ENCODE assay signal across 24 cellular contexts in the genomic region with DNA sequence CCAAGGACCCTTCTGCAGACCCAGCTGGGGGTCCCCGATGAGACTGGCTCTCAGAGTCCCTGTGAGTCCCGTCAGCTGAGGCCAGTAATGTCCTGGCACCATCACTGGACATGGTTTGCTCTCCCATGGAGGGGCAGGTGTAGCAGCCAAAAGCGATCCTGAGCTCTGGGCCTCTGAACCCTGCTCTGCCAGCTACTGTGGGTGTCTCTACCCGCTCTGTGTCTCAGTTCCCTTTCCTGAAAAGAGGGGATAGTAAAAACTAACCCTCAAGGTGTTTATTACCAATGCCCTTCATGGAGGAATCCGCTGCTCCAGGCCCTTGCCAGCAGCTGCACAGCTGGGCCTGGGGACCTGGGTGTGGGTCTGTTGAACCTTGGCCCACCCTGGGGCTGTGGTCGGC. TPM values are rescaled to one million over a fixed set of nuclear protein-coding genes. Genes with fewer than 3 reads are reported as not detected.
DNase-seq lines count a peak whose midpoint lies in the region; ATAC-seq, FAIRE-seq and TF ChIP-seq lines count a peak whose summit lies in the region.
"Had no signal": no experiment of that assay in that cellular context is flagged by ENCODE, and none has a peak within 500 bp of the region (broad histone marks: within the 10 kb centered on the region; RNA-seq: fewer than 3 reads in every experiment).

No MANE protein-coding gene starts in this region.

- H3K9me3 ChIP-seq in GM12878 (replicated peaks; ENCODE audit: control insufficient read depth, insufficient read depth, low read length) (no peaks in the 10 kb centered on the region), osteoblast (ENCODE audit: low read depth, low read length) (no peaks in the 10 kb centered on the region)
- H3K9me3 ChIP-seq: BLaER1, SJSA1 had no signal

- H3K79me2 ChIP-seq in GM12878 (ENCODE audit: control insufficient read depth, insufficient read depth, low read length), result no peaks in the 10 kb centered on the region
- peaks cover 22% of the 10 kb centered on the region for H3K79me2 ChIP-seq in osteoblast (ENCODE audit: insufficient read depth, low read length)

- CTCF ChIA-PET in GM12878 (lab: Yijun Ruan, JAX), result no interaction called here

- TF ChIP-seq CTCF in GM12878 (IDR thresholded peaks at IDR 0.05 in 2 of 3, conservative IDR thresholded peaks at IDR 0.05 in 1 of 3; ENCODE audit: control insufficient read depth in 2 of 3, extremely low read depth in 1 of 3, insufficient read depth in 1 of 3, low read depth in 3 of 3, low read length in 3 of 3) (no peak), osteoblast (IDR thresholded peaks at IDR 0.05; ENCODE audit: extremely low read depth, low read depth, low read length) (no peak)

- intact Hi-C loops in GM12878 (cut with micrococcal nuclease; ENCODE audit: unreplicated experiment), result no loop called here

- no peak for TF ChIP-seq EP300 in GM12878 (IDR thresholded peaks at IDR 0.05; ENCODE audit: borderline replicate concordance in 1 of 2, control insufficient read depth in 1 of 2, low read depth in 2 of 2, low read length in 2 of 2)

- no peak overlapping the region for H3K4me2 ChIP-seq in GM12878 (ENCODE audit: control insufficient read depth, insufficient read depth)
- no peak overlapping the region for H3K4me2 ChIP-seq in osteoblast (ENCODE audit: insufficient read depth, low read length)
- H3K4me2 ChIP-seq: PC-9 had no signal

- H3K9ac ChIP-seq in GM12878 (ENCODE audit: control insufficient read depth, insufficient read depth, low read length), result no peak overlapping the region
- H3K9ac ChIP-seq: BLaER1 had no signal

- 24% methylated on average over 6 of the region's 6 CpGs for WGBS in GM12878 (ENCODE audit: insufficient coverage, insufficient replicate concordance, low lambda C conversion rate, missing lambda C conversion rate)

- BruUV-seq in GM12878 (replicated peaks; lab: Mats Ljungman, UMichigan), result no TSS peak

- peak; percentile 63 for ATAC-seq in GM12878

- H2AFZ ChIP-seq in GM12878 (ENCODE audit: control insufficient read depth, low read depth, low read length) (no peak overlapping the region), osteoblast (ENCODE audit: low read length) (no peak overlapping the region)
- H2AFZ ChIP-seq: PC-9 had no signal

- TF ChIP-seq POLR2A in GM12891 (IDR thresholded peaks at IDR 0.05; ENCODE audit: low read depth, low read length), result no peak
- TF ChIP-seq POLR2A in GM12878 (IDR thresholded peaks at IDR 0.05; ENCODE audit: low read depth, low read length), result no peak

- H3K27me3 ChIP-seq in GM12878 (replicated peaks in 1 of 2; ENCODE audit: control insufficient read depth in 2 of 2, insufficient read depth in 2 of 2, low read length in 1 of 2) (no peaks in the 10 kb centered on the region; a peak in 1 of 4 replicates), osteoblast (ENCODE audit: insufficient read depth, low read length) (no peaks in the 10 kb centered on the region)
- H3K27me3 ChIP-seq: BLaER1, SJSA1 had no signal

- no peaks in the 10 kb centered on the region for H3K36me3 ChIP-seq in GM12878 (ENCODE audit: control insufficient read depth in 2 of 2, insufficient read depth in 2 of 2, low read length in 1 of 2)
- peaks cover 49% of the 10 kb centered on the region for H3K36me3 ChIP-seq in osteoblast (ENCODE audit: insufficient read depth, low read length)

- FAIRE-seq in GM12891 (lab: Jason Lieb, UNC), result no peak
- FAIRE-seq in GM12878 (lab: Jason Lieb, UNC), result no peak
- FAIRE-seq: A204.1, GM12892, GM19239 had no signal

- H3K4me1 ChIP-seq in GM12878 (ENCODE audit: control insufficient read depth, insufficient read depth, low read length) (no peaks in the 10 kb centered on the region), osteoblast (ENCODE audit: insufficient read depth, low read length) (no peaks in the 10 kb centered on the region)
- H3K4me1 ChIP-seq: SJSA1 had no signal

- no peak overlapping the region for H3K27ac ChIP-seq in GM12878 (ENCODE audit: control insufficient read depth, insufficient read depth)
- no peak overlapping the region for H3K27ac ChIP-seq in osteoblast (ENCODE audit: low read depth, low read length)
- H3K27ac ChIP-seq: BLaER1, PC-9, SJSA1 had no signal

- H3K4me3 ChIP-seq in GM12878, result no peak overlapping the region
- H3K4me3 ChIP-seq in osteoblast (ENCODE audit: insufficient read depth, low read length), result no peak overlapping the region
- H3K4me3 ChIP-seq: BLaER1, PC-9, SJSA1 had no signal

- POLR2A ChIA-PET in GM12878 (lab: Charles Lee), result no interaction called here

- TF ChIP-seq RAD21 in GM12878 (IDR thresholded peaks at IDR 0.05; ENCODE audit: insufficient read depth, low read depth, low read length), result no peak

- DNase-seq in GM12891 (ENCODE audit: insufficient read length, low spot score) (no peak), GM12878 (ENCODE audit: low read depth, low spot score) (no peak), osteoblast (ENCODE audit: insufficient read length, low spot score, missing footprints) (peak; percentile 44), HuH-7 (ENCODE audit: low spot score) (no peak)
- no peak for DNase-seq in stimulated activated CD4-positive, alpha-beta T cell treated with anti-CD3 and anti-CD28 coated beads, Interleukin-4, amount 100 ng/mL, for 24 hours
- DNase-seq: CD4-positive, CD25-positive, alpha-beta regulatory T cell; DMS153; DND-41; IMR-90; NCI-H1048; NCI-H1417; NCI-H1694; NCI-H2029 treated with DMSO at 0.1 percent for 48 hours; NCI-H446 treated with DMSO at 0.1 percent for 48 hours; NCI-H526; NCI-H82; NK-92 treated with Interleukin-12 subunit alpha and Interleukin-12 subunit beta, amount 100 ng/mL, for 24 hours; PC-9; Right ventricle myocardium superior had no signal

- H4K20me1 ChIP-seq in GM12878 (ENCODE audit: control insufficient read depth, insufficient read depth) (no peaks in the 10 kb centered on the region), osteoblast (ENCODE audit: insufficient read depth, low read length) (peaks cover 60% of the 10 kb centered on the region)

- RAD21 ChIA-PET in GM12878 (lab: Charles Lee; ENCODE audit: unreplicated experiment), result no interaction called here

- in situ Hi-C loops in GM12878 (cut with MboI), result no loop called here

- SMC1A ChIA-PET in GM12878 (lab: Charles Lee; ENCODE audit: uncharacterized antibody, unreplicated experiment), result no interaction called here

RNA-seq across cellular contexts. Expression of a gene that starts 8.8 kb away (rescaled TPM):
- polyA plus RNA-seq in GM12891 (2012; ENCODE audit: low read depth, missing spikeins), result 1.6 TPM
- total RNA-seq in GM12878 (2013; cell fraction: nucleolus; rRNA removed), result 1.7 TPM in 1 of 2 replicates, not detected in the other
- total RNA-seq in GM12878 (2014; rRNA removed) (1.3 and 1.6 TPM in 2 replicates), GM12878 (2014; rRNA removed; fragmentation: Illumina TruSeq; extraction: Trizol) (0.49 and 0.69 TPM in 2 replicates), GM12878 (2021) (1.6 and 2.3 TPM in 2 replicates), osteoblast (166 and 239 TPM in 2 replicates)
- polyA plus RNA-seq in GM12878 (2011; ENCODE audit: low read depth), result 0.29 TPM
- polyA plus RNA-seq in GM12878 (2011; rRNA removed) (0.19 and 0.58 TPM in 2 replicates), GM12878 (2014; fragmentation: Illumina TruSeq; extraction: Trizol) (0.32 TPM in 1 of 2 replicates, not detected in the other), GM12878 (2014; fragmentation: Nextera tagmentation; extraction: Ambion mirVana) (under 1 TPM in 1 of 2 experiments, not detected in 1; 0.09 TPM), GM12878 (2014; rRNA removed) (0.50 and 0.86 TPM in 2 replicates), GM12878 (2016; fragmentation: Nextera tagmentation; extraction: Ambion mirVana) (1 to 10 TPM; 1.3 to 2.5 TPM)
- polyA plus RNA-seq in GM12878 (2011; cell fraction: cytosol; rRNA removed), result 0.52 and 1.0 TPM in 2 replicates
- 1.8 TPM in 2 replicates for polyA plus RNA-seq in GM12878 (2011; cell fraction: nucleus; rRNA removed)
- 1.0 and 1.3 TPM in 2 replicates for polyA plus RNA-seq in GM12878 (2012)
- 0.51 and 1.4 TPM in 2 replicates for polyA minus RNA-seq in GM12878 (2011; rRNA and poly(A)+ RNA removed)
- polyA minus RNA-seq in GM12878 (2011; cell fraction: cytosol; rRNA and poly(A)+ RNA removed), result 0.67 TPM in 1 of 2 replicates, not detected in the other
- polyA minus RNA-seq in GM12878 (2011; cell fraction: nucleus; rRNA and poly(A)+ RNA removed), result 0.60 TPM in 1 of 2 replicates, not detected in the other

RNA-seq across cellular contexts. Expression of a gene that starts 13.3 kb away (rescaled TPM):
- 0.67 TPM for polyA plus RNA-seq in GM12891 (2012; ENCODE audit: low read depth, missing spikeins)
- total RNA-seq in GM12878 (2013; cell fraction: nucleolus; rRNA removed), result 8.0 and 12.8 TPM in 2 replicates
- total RNA-seq in GM12878 (2014; rRNA removed) (0.60 and 0.62 TPM in 2 replicates), GM12878 (2014; rRNA removed; fragmentation: Illumina TruSeq; extraction: Trizol) (0.28 and 0.40 TPM in 2 replicates), GM12878 (2021) (0.72 and 1.3 TPM in 2 replicates), osteoblast (4.7 and 5.1 TPM in 2 replicates)
- 0.55 TPM for polyA plus RNA-seq in GM12878 (2011; ENCODE audit: low read depth)
- polyA plus RNA-seq in GM12878 (2011; rRNA removed) (0.68 and 1.0 TPM in 2 replicates), GM12878 (2014; fragmentation: Illumina TruSeq; extraction: Trizol) (0.50 TPM in 1 of 2 replicates, not detected in the other), GM12878 (2014; fragmentation: Nextera tagmentation; extraction: Ambion mirVana) (under 1 TPM; 0.06 to 0.07 TPM), GM12878 (2014; rRNA removed) (1.8 and 2.3 TPM in 2 replicates), GM12878 (2016; fragmentation: Nextera tagmentation; extraction: Ambion mirVana) (under 1 TPM; 0.18 to 0.40 TPM)
- 1.3 and 1.5 TPM in 2 replicates for polyA plus RNA-seq in GM12878 (2011; cell fraction: cytosol; rRNA removed)
- 11.5 and 15.2 TPM in 2 replicates for polyA plus RNA-seq in GM12878 (2011; cell fraction: nucleus; rRNA removed)
- 0.44 and 1.2 TPM in 2 replicates for polyA plus RNA-seq in GM12878 (2012)
- polyA minus RNA-seq in GM12878 (2011; rRNA and poly(A)+ RNA removed), result 1.8 and 2.8 TPM in 2 replicates
- 0.40 and 1.4 TPM in 2 replicates for polyA minus RNA-seq in GM12878 (2011; cell fraction: cytosol; rRNA and poly(A)+ RNA removed)
- 1.8 and 4.1 TPM in 2 replicates for polyA minus RNA-seq in GM12878 (2011; cell fraction: nucleus; rRNA and poly(A)+ RNA removed)

RNA-seq across cellular contexts. Expression of a gene that starts 16.6 kb away (rescaled TPM):
- polyA plus RNA-seq in GM12891 (2012; ENCODE audit: low read depth, missing spikeins), result 22.5 TPM
- total RNA-seq in GM12878 (2013; cell fraction: nucleolus; rRNA removed), result 34.0 and 49.6 TPM in 2 replicates
- total RNA-seq in GM12878 (2014; rRNA removed) (88.3 and 98.2 TPM in 2 replicates), GM12878 (2014; rRNA removed; fragmentation: Illumina TruSeq; extraction: Trizol) (35.3 and 38.6 TPM in 2 replicates), GM12878 (2021) (63.8 and 72.1 TPM in 2 replicates), osteoblast (48.6 and 48.9 TPM in 2 replicates)
- polyA plus RNA-seq in GM12878 (2011; ENCODE audit: low read depth), result 27.4 TPM
- polyA plus RNA-seq in GM12878 (2011; rRNA removed) (14.4 and 27.9 TPM in 2 replicates), GM12878 (2014; fragmentation: Illumina TruSeq; extraction: Trizol) (13.5 and 28.8 TPM in 2 replicates), GM12878 (2014; fragmentation: Nextera tagmentation; extraction: Ambion mirVana) (10 to 100 TPM; 17.0 to 33.5 TPM), GM12878 (2014; rRNA removed) (80.6 and 124 TPM in 2 replicates), GM12878 (2016; fragmentation: Nextera tagmentation; extraction: Ambion mirVana) (10 to 100 TPM; 63.2 to 64.1 TPM)
- 53.1 and 56.5 TPM in 2 replicates for polyA plus RNA-seq in GM12878 (2011; cell fraction: cytosol; rRNA removed)
- polyA plus RNA-seq in GM12878 (2011; cell fraction: nucleus; rRNA removed), result 93.4 and 142 TPM in 2 replicates
- 26.0 and 37.6 TPM in 2 replicates for polyA plus RNA-seq in GM12878 (2012)
- 19.9 and 23.1 TPM in 2 replicates for polyA minus RNA-seq in GM12878 (2011; rRNA and poly(A)+ RNA removed)
- 14.2 and 15.2 TPM in 2 replicates for polyA minus RNA-seq in GM12878 (2011; cell fraction: cytosol; rRNA and poly(A)+ RNA removed)
- 9.8 and 24.4 TPM in 2 replicates for polyA minus RNA-seq in GM12878 (2011; cell fraction: nucleus; rRNA and poly(A)+ RNA removed)

RNA-seq across cellular contexts. Expression of a gene that starts 58.6 kb away (rescaled TPM):
- 115 TPM for polyA plus RNA-seq in GM12891 (2012; ENCODE audit: low read depth, missing spikeins)
- total RNA-seq in GM12878 (2013; cell fraction: nucleolus; rRNA removed), result 211 and 247 TPM in 2 replicates
- 92.1 and 102 TPM in 2 replicates for total RNA-seq in GM12878 (2014; rRNA removed)
- 47.1 and 52.7 TPM in 2 replicates for total RNA-seq in GM12878 (2014; rRNA removed; fragmentation: Illumina TruSeq; extraction: Trizol)
- 110 and 130 TPM in 2 replicates for total RNA-seq in GM12878 (2021)
- polyA plus RNA-seq in GM12878 (2011; ENCODE audit: low read depth), result 79.7 TPM
- 70.2 and 87.7 TPM in 2 replicates for polyA plus RNA-seq in GM12878 (2011; rRNA removed)
- 92.9 and 118 TPM in 2 replicates for polyA plus RNA-seq in GM12878 (2011; cell fraction: cytosol; rRNA removed)
- polyA plus RNA-seq in GM12878 (2011; cell fraction: nucleus; rRNA removed), result 274 and 357 TPM in 2 replicates
- polyA plus RNA-seq in GM12878 (2012), result 148 and 213 TPM in 2 replicates
- 42.7 and 82.1 TPM in 2 replicates for polyA plus RNA-seq in GM12878 (2014; fragmentation: Illumina TruSeq; extraction: Trizol)
- polyA plus RNA-seq in GM12878 (2014; fragmentation: Nextera tagmentation; extraction: Ambion mirVana), result 10 to 100 TPM in 1 of 2 experiments, 1 to 10 TPM in 1; 8.4 to 22.5 TPM
- polyA plus RNA-seq in GM12878 (2014; rRNA removed), result 119 and 124 TPM in 2 replicates
- polyA plus RNA-seq in GM12878 (2016; fragmentation: Nextera tagmentation; extraction: Ambion mirVana), result 10 to 100 TPM; 91.1 to 96.6 TPM
- polyA minus RNA-seq in GM12878 (2011; rRNA and poly(A)+ RNA removed), result 51.9 and 78.2 TPM in 2 replicates
- 28.9 and 36.4 TPM in 2 replicates for polyA minus RNA-seq in GM12878 (2011; cell fraction: cytosol; rRNA and poly(A)+ RNA removed)
- 46.1 and 78.6 TPM in 2 replicates for polyA minus RNA-seq in GM12878 (2011; cell fraction: nucleus; rRNA and poly(A)+ RNA removed)
- 225 and 230 TPM in 2 replicates for total RNA-seq in osteoblast

Comparison
In these comparisons a context has a peak if more than half of its experiments do, and no peak if none do; other contexts are left out.
1. RNA of a gene that starts 8.8 kb away (total RNA-seq): 166 to 239 TPM in osteoblast; 0.49 to 2.3 TPM in GM12878; every median in the first group is over 10 times any median in the second.